ENCODE assay signal across 8 cellular contexts in genomic region chr11:64317325-64317960, GRCh38. TPM values are rescaled to one million over a fixed set of nuclear protein-coding genes. Genes with fewer than 3 reads are reported as not detected.
DNase-seq lines count a peak whose midpoint lies in the region; ATAC-seq and TF ChIP-seq lines count a peak whose summit lies in the region.

TRMT112 (minus strand) TSS chr11:64317559; CDS start chr11:64317526, 33 bp downstream.

- peak within 1 kb of the TSS; percentile 90 for H3K4me3 ChIP-seq in astrocyte of the cerebellum (ENCODE audit: low read depth, low read length)

- DNase-seq in NCI-H2029 treated with DMSO at 0.1 percent for 48 hours (lab: John Stamatoyannopoulos, UW) (peak; percentile 96), T-helper 9 cell (peak; percentile 93), astrocyte of the cerebellum (ENCODE audit: low read depth) (peak; percentile 92), hepatic stellate cell (ENCODE audit: low spot score) (peak; percentile 97), renal cortical epithelial cell (ENCODE audit: low read depth) (peak; percentile 99), cortex of kidney (lab: John Stamatoyannopoulos, UW) (no peak)

- TF ChIP-seq CTCF in astrocyte of the cerebellum (IDR thresholded peaks at IDR 0.05; ENCODE audit: low read depth, low read length, missing control alignments): no peak

- in situ Hi-C loops in astrocyte of the cerebellum (cut with HindIII; ENCODE audit: low sequenced_read_pairs): no loop called here

- ATAC-seq in GM18502 (IDR thresholded peaks at IDR 0.05; ENCODE audit: poor library complexity, unreplicated experiment) (peak; percentile 60), HG02970 (IDR thresholded peaks at IDR 0.05; ENCODE audit: low FRiP score, unreplicated experiment) (peak; percentile 63)

RNA-seq across cellular contexts. Expression of gene TRMT112, which starts in this region (rescaled TPM):
- 96.8 and 278 TPM in 2 replicates for total RNA-seq in renal cortical epithelial cell
